Comparison of ENCODE assay signal across 18 cellular contexts in the genomic region with DNA sequence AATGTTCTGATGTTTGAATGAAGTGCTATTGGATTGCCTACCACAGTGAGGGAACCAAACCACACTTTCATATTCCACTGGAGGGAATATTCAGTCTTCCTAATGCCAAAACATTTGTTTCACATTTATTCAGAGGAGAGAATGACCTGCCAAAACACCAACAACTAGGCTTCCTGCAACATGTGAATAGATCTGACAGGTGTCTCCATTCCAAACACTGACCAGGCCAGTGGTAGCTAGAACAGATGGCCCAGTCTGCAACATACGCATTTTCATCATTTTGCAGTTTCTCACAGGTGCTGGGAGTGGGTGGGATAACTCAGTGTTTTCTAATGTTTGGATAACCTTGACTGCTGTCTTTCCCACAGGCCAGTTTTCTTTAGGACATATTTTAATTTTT.
DNase-seq lines count a peak whose midpoint lies in the region.
"Had no signal": no experiment of that assay in that cellular context is flagged by ENCODE, and none has a peak within 500 bp of the region (broad histone marks: within the 10 kb centered on the region; RNA-seq: fewer than 3 reads in every experiment).

No MANE protein-coding gene starts in this region.

- DNase-seq in NCI-H1092 treated with DMSO at 0.1 percent for 48 hours (lab: John Stamatoyannopoulos, UW) (peak; percentile 11), NCI-H1092 (lab: John Stamatoyannopoulos, UW) (no peak), COR-L47 (lab: John Stamatoyannopoulos, UW) (peak; percentile 9), RPMI8226 (peak; percentile 58), cerebellar cortex (ENCODE audit: low spot score) (peak; percentile 97), NAMALWA (ENCODE audit: low spot score) (no peak), iPS-NIHi7 (ENCODE audit: extremely low spot score) (no peak)
- no peak for DNase-seq in stimulated activated CD4-positive, alpha-beta T cell treated with anti-CD3 and anti-CD28 coated beads, Interleukin-4, amount 100 ng/mL, for 24 hours
- DNase-seq: 8988T; AML-193; Calu3; CD4-positive, CD25-positive, alpha-beta regulatory T cell; DMS153; DMS79 treated with DMSO at 0.1 percent for 48 hours; EL; GDM1; HCEC 1CT; HFFc6 had no signal

Comparison
In these comparisons a context has a peak if more than half of its experiments do, and no peak if none do; other contexts are left out.
1. DNase-seq: peak in NCI-H1092 treated with DMSO at 0.1 percent for 48 hours (single experiment), COR-L47 (single experiment), RPMI8226 (single experiment) and cerebellar cortex (single experiment); none in NCI-H1092 (single experiment), stimulated activated CD4-positive, alpha-beta T cell treated with anti-CD3 and anti-CD28 coated beads, Interleukin-4, amount 100 ng/mL, for 24 hours (single experiment), NAMALWA (single experiment) and iPS-NIHi7 (single experiment).